Comparison of ENCODE assay signal across 16 cellular contexts in the genomic region with DNA sequence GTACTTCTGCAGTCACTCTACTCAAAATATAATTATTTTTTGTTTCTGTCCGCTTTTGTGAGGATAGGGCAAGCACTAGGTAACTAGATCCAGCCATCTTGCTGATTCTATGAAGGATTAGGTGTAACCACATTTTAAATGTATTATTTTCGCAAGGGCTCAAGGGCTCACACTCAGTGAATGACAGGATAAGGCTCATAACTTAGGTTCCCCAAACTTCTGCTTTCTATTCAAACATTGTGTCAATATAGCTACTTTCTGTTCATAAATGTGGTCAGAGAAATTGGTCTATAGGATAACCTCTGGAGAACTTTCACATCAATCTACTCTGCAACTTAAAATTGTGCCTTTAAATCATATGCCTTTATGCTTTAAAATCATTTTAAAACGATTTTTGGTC.
DNase-seq lines count a peak whose midpoint lies in the region; ATAC-seq, FAIRE-seq and TF ChIP-seq lines count a peak whose summit lies in the region.
"Had no signal": no experiment of that assay in that cellular context is flagged by ENCODE, and none has a peak within 500 bp of the region (broad histone marks: within the 10 kb centered on the region; RNA-seq: fewer than 3 reads in every experiment).

No MANE protein-coding gene starts in this region.

- TF ChIP-seq RAD21 in HepG2 (CRISPR knock-in tag; IDR thresholded peaks at IDR 0.05) = no peak

- TF ChIP-seq CTCF in right lobe of liver (IDR thresholded peaks at IDR 0.05) (no peak), HepG2 (CRISPR knock-in tag; IDR thresholded peaks at IDR 0.05) (no peak), RWPE1 (conservative IDR thresholded peaks at IDR 0.05; ENCODE audit: low read depth) (no peak)

- H3K79me2 ChIP-seq in HepG2 (ENCODE audit: insufficient read depth, low read length) = no peaks in the 10 kb centered on the region

- 8% methylated on average over 1 of the region's 3 CpGs for WGBS in right lobe of liver (ENCODE audit: insufficient coverage, low coverage, low lambda C conversion rate, missing lambda C conversion rate)
- WGBS in HepG2 (ENCODE audit: low lambda C conversion rate) = 0% methylated on average over 3 of the region's 3 CpGs

- intact Hi-C loops in right lobe of liver (cut with DNase I) = no loop called here
- intact Hi-C loops in HepG2 (cut with micrococcal nuclease; ENCODE audit: unreplicated experiment) = no loop called here
- intact Hi-C loops in left colon (cut with DNase I, micrococcal nuclease) = no loop called here

- CTCF ChIA-PET in HepG2 (lab: Yijun Ruan, JAX; ENCODE audit: low intra/inter-chr PET ratio, low total read pairs) (no interaction called here), RWPE1 (lab: Yijun Ruan, JAX) (no interaction called here)

- no peaks in the 10 kb centered on the region for H3K27me3 ChIP-seq in right lobe of liver
- H3K27me3 ChIP-seq in HepG2 (ENCODE audit: control insufficient read depth in 1 of 2, insufficient read depth in 2 of 2, low read length in 2 of 2) = no peaks in the 10 kb centered on the region
- H3K27me3 ChIP-seq: BLaER1 treated with 17β-estradiol and CSF1 and Interleukin-3, amounts not matched to agents 10 nM and 100 nM had no signal

- H3K9me3 ChIP-seq in right lobe of liver (no peaks in the 10 kb centered on the region), HepG2 (ENCODE audit: low read length) (peaks cover 71% of the 10 kb centered on the region)
- H3K9me3 ChIP-seq: BLaER1 treated with 17β-estradiol and CSF1 and Interleukin-3, amounts not matched to agents 10 nM and 100 nM had no signal

- H3K27ac ChIP-seq in right lobe of liver (peak overlapping the region in 2 of 3 donors; percentile 41 to 44), HepG2 (ENCODE audit: extremely low read length, insufficient read depth, low read length) (no peak overlapping the region), RWPE1 (no peak overlapping the region)
- H3K27ac ChIP-seq: BLaER1 treated with 17β-estradiol and CSF1 and Interleukin-3, amounts not matched to agents 10 nM and 100 nM; HL-60 had no signal

- no TSS peak for BruUV-seq in HepG2 (replicated peaks; lab: Mats Ljungman, UMichigan)

- POLR2A ChIA-PET in HepG2 (lab: Yijun Ruan, JAX) (no interaction called here), RWPE1 (lab: Yijun Ruan, JAX; ENCODE audit: low non-redundant PET) (no interaction called here)

- H2AFZ ChIP-seq in HepG2 (ENCODE audit: low read length) = no peak overlapping the region

- in situ Hi-C loops in HepG2 (cut with HindIII; ENCODE audit: extremely low pct_ligation_motif_present, low pct_unique_long_range_greater_than_20kb) = no loop called here

- H3K4me1 ChIP-seq in right lobe of liver (peaks cover 0 to 36% (median 15%) of the 10 kb centered on the region in 4 donors), HepG2 (ENCODE audit: insufficient read depth, low read length) (no peaks in the 10 kb centered on the region)
- H3K4me1 ChIP-seq: BLaER1 treated with 17β-estradiol and CSF1 and Interleukin-3, amounts not matched to agents 10 nM and 100 nM had no signal

- TF ChIP-seq EP300 in HepG2 (IDR thresholded peaks at IDR 0.05; ENCODE audit: low read depth in 2 of 2, low read length in 2 of 2) = no peak
- TF ChIP-seq EP300 in HepG2 (CRISPR knock-in tag; IDR thresholded peaks at IDR 0.05; ENCODE audit: borderline replicate concordance) = no peak

- no peak for DNase-seq in right lobe of liver
- DNase-seq in HepG2 (ENCODE audit: low spot score) = no peak
- DNase-seq in MV-4-11 (lab: John Stamatoyannopoulos, UW) = peak; percentile 86
- DNase-seq in NOMO-1 treated with dmso at 0.1 percent for 144 hours (lab: John Stamatoyannopoulos, UW; ENCODE audit: unreplicated experiment) = peak; percentile 72
- DNase-seq in left colon = no peak
- no peak for DNase-seq in RWPE1 (ENCODE audit: low spot score)
- DNase-seq in SKM-1 (lab: John Stamatoyannopoulos, UW; ENCODE audit: unreplicated experiment) = no peak
- DNase-seq: Calu3; CD8-positive, alpha-beta T cell; DMS79 treated with DMSO at 0.1 percent for 48 hours; GF-D8; GOT3; H7 had no signal

- ATAC-seq in right lobe of liver = no peak
- ATAC-seq in HepG2 = no peak
- no peak for ATAC-seq in left colon
- ATAC-seq: CD8-positive, alpha-beta T cell; HCT116 had no signal

- no peak overlapping the region for H3K4me2 ChIP-seq in HepG2 (ENCODE audit: low read depth, low read length)
- H3K4me2 ChIP-seq: BLaER1 treated with 17β-estradiol and CSF1 and Interleukin-3, amounts not matched to agents 10 nM and 100 nM had no signal

- H3K36me3 ChIP-seq in right lobe of liver (no peaks in the 10 kb centered on the region), HepG2 (replicated peaks in 1 of 2; ENCODE audit: control insufficient read depth in 1 of 2, insufficient read depth in 2 of 2, low read length in 2 of 2) (no peaks in the 10 kb centered on the region)
- H3K36me3 ChIP-seq: BLaER1 treated with 17β-estradiol and CSF1 and Interleukin-3, amounts not matched to agents 10 nM and 100 nM had no signal

- TF ChIP-seq POLR2A in right lobe of liver (IDR thresholded peaks at IDR 0.05) (no peak), HepG2 (IDR thresholded peaks at IDR 0.05; ENCODE audit: insufficient read depth in 1 of 2, low read depth in 2 of 2, low read length in 2 of 2) (no peak)

- no peak overlapping the region for H3K4me3 ChIP-seq in right lobe of liver
- no peak overlapping the region for H3K4me3 ChIP-seq in HepG2 (replicated peaks in 1 of 3; ENCODE audit: insufficient read depth in 1 of 3, low read depth in 2 of 3, low read length in 3 of 3)
- H3K4me3 ChIP-seq: BLaER1 treated with 17β-estradiol and CSF1 and Interleukin-3, amounts not matched to agents 10 nM and 100 nM had no signal

- no peak for FAIRE-seq in HepG2 (lab: Jason Lieb, UNC)

- no peaks in the 10 kb centered on the region for H4K20me1 ChIP-seq in HepG2 (ENCODE audit: insufficient read depth, low read length)
- H4K20me1 ChIP-seq: BLaER1 treated with 17β-estradiol and CSF1 and Interleukin-3, amounts not matched to agents 10 nM and 100 nM had no signal

- no peak overlapping the region for H3K9ac ChIP-seq in HepG2 (ENCODE audit: insufficient read depth, low read depth, low read length)
- H3K9ac ChIP-seq: BLaER1 treated with 17β-estradiol and CSF1 and Interleukin-3, amounts not matched to agents 10 nM and 100 nM had no signal

TF ChIP-seq in HepG2, 621 proteins besides CTCF, POLR2A, EP300 and RAD21:
- no peak for TF ChIP-seq PPARG (CRISPR knock-in tag; conservative IDR thresholded peaks at IDR 0.05)
- TF ChIP-seq, protein P1, sequence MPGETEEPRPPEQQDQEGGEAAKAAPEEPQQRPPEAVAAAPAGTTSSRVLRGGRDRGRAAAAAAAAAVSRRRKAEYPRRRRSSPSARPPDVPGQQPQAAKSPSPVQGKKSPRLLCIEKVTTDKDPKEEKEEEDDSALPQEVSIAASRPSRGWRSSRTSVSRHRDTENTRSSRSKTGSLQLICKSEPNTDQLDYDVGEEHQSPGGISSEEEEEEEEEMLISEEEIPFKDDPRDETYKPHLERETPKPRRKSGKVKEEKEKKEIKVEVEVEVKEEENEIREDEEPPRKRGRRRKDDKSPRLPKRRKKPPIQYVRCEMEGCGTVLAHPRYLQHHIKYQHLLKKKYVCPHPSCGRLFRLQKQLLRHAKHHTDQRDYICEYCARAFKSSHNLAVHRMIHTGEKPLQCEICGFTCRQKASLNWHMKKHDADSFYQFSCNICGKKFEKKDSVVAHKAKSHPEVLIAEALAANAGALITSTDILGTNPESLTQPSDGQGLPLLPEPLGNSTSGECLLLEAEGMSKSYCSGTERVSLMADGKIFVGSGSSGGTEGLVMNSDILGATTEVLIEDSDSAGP (CRISPR knock-in tag; IDR thresholded peaks at IDR 0.05; ENCODE audit: borderline replicate concordance) = no peak
- TF ChIP-seq REL (CRISPR knock-in tag; conservative IDR thresholded peaks at IDR 0.05) = no peak
- TF ChIP-seq, protein P2, sequence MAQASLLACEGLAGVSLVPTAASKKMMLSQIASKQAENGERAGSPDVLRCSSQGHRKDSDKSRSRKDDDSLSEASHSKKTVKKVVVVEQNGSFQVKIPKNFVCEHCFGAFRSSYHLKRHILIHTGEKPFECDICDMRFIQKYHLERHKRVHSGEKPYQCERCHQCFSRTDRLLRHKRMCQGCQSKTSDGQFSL (CRISPR knock-in tag; IDR thresholded peaks at IDR 0.05) = no peak
- TF ChIP-seq IRX3 (CRISPR knock-in tag; IDR thresholded peaks at IDR 0.05; ENCODE audit: borderline replicate concordance, low read depth) = no peak
- TF ChIP-seq EZH2 (conservative IDR thresholded peaks at IDR 0.05; ENCODE audit: low read depth, low read length) = no peak
- TF ChIP-seq ZNF660 (CRISPR knock-in tag; IDR thresholded peaks at IDR 0.05; ENCODE audit: borderline replicate concordance, low read depth) = no peak
- no peak for TF ChIP-seq STAG1 (CRISPR knock-in tag; IDR thresholded peaks at IDR 0.05)
- TF ChIP-seq HOXD1 (CRISPR knock-in tag; IDR thresholded peaks at IDR 0.05) = no peak
- no peak for TF ChIP-seq GTF2F1 (IDR thresholded peaks at IDR 0.05; ENCODE audit: low read length)

Comparison
In these comparisons a context has a peak if more than half of its experiments do, and no peak if none do; other contexts are left out.
1. H3K27ac ChIP-seq: peak in right lobe of liver (2 of 3); none in HepG2 (single experiment) and RWPE1 (single experiment).
2. DNase-seq: peak in MV-4-11 (single experiment) and NOMO-1 treated with dmso at 0.1 percent for 144 hours (single experiment); none in right lobe of liver (0 of 3), HepG2 (single experiment), left colon (0 of 2), RWPE1 (single experiment) and SKM-1 (single experiment).